28 cellular contexts compared by ENCODE assay signal in the genomic region with DNA sequence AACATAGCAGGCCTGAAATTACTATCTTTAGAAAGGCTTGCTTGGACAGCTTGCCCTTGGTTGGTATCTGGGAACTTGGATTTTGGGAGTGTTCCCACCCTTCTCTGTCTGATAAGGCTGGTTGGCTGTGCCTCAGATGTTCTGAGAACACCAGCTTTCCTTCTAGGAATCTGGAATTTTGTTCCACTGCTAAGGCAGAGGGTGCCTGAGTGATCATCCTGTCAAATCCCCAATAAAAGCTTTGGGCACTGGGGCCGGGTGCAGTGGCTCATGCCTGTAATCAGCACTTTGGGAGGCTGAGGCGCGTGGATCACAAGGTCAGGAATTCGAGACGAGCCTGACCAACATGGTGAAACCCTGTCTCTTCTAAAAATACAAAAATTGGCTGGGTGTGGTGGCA.
"Had no signal": no experiment of that assay in that cellular context is flagged by ENCODE, and none has a peak within 500 bp of the region (broad histone marks: within the 10 kb centered on the region; RNA-seq: fewer than 3 reads in every experiment).

No MANE protein-coding gene starts in this region.

- H3K9me3 ChIP-seq: MG63, Peyer's patch, SJCRH30 had no signal

- H3K27me3 ChIP-seq: MG63, Peyer's patch, SJCRH30 had no signal

- H3K4me3 ChIP-seq: MG63, Peyer's patch, SJCRH30, SK-N-MC had no signal

- DNase-seq: activated CD4-positive, alpha-beta T cell treated with anti-CD3 and anti-CD28 coated beads, Interleukin-2, amount 10 ng/mL, durations not matched to agents 24 days and 14 days; activated CD4-positive, alpha-beta T cell treated with anti-CD3 and anti-CD28 coated beads, Interleukin-2, amount 50 U/mL, for 4 hours; activated CD8-positive, alpha-beta T cell treated with anti-CD3 and anti-CD28 coated beads for 36 hours; activated gamma-delta T cell; activated naive CD4-positive, alpha-beta T cell treated with anti-CD3 and anti-CD28 coated beads for 36 hours; activated T-cell treated with anti-CD3 and anti-CD28 coated beads, Interleukin-2, amount 50 U/mL, for 1 hour; anterior cingulate cortex; central memory CD4-positive, alpha-beta T cell; Kasumi-1; KG1; MG63; NCI-H1048; NCI-H1105 treated with DMSO at 0.1 percent for 48 hours; NCI-H1436; NCI-H1694 treated with DMSO at 0.1 percent for 48 hours; NCI-H2029 treated with DMSO at 0.1 percent for 48 hours; NCI-H2107; NCI-H2171; NCI-H510A; NCI-H526; NCI-H748 treated with DMSO at 0.1 percent for 48 hours; NK-92 treated with Interleukin-12 subunit alpha and Interleukin-12 subunit beta, amount 100 ng/mL, for 24 hours; PC-3; Peyer's patch; RPMI8226; SJCRH30 had no signal

- H3K4me1 ChIP-seq: SJCRH30 had no signal

- ATAC-seq: activated CD8-positive, alpha-beta T cell treated with anti-CD3 and anti-CD28 coated beads for 36 hours; activated naive CD4-positive, alpha-beta T cell treated with anti-CD3 and anti-CD28 coated beads, Interleukin-2, amount 50 U/mL, for 72 hours; PC-3 had no signal

- H3K27ac ChIP-seq: Peyer's patch, SJCRH30, SK-N-MC had no signal
